ENCODE assay signal across 8 cellular contexts in genomic region chr16:66728117-66728787, GRCh38. TPM values are rescaled to one million over a fixed set of nuclear protein-coding genes. Genes with fewer than 3 reads are reported as not detected.
DNase-seq lines count a peak whose midpoint lies in the region; ATAC-seq, FAIRE-seq and TF ChIP-seq lines count a peak whose summit lies in the region.

No MANE protein-coding gene starts in this region.

- 24 to 27% (median 27%) methylated on average over 3 of the region's 3 CpGs for WGBS in ovary, 3 donors

- TF ChIP-seq EP300 in ovary (IDR thresholded peaks at IDR 0.05) = no peak

- H3K9me3 ChIP-seq in ovary = no peaks in the 10 kb centered on the region

- ATAC-seq in GM21526 (IDR thresholded peaks at IDR 0.05; ENCODE audit: low FRiP score, unreplicated experiment) (no peak), GM19397 (IDR thresholded peaks at IDR 0.05; ENCODE audit: unreplicated experiment) (no peak)

- no peaks in the 10 kb centered on the region for H3K4me1 ChIP-seq in ovary (ENCODE audit: insufficient read depth)

- peak overlapping the region in 1 of 2 donors; percentile 21 for H3K27ac ChIP-seq in ovary

- H3K27me3 ChIP-seq in ovary = no peaks in the 10 kb centered on the region

- FAIRE-seq in GM18507 (lab: Jason Lieb, UNC) = peak; percentile 78

- no peak for TF ChIP-seq POLR2A in ovary (IDR thresholded peaks at IDR 0.05)

- no peak overlapping the region for H3K4me3 ChIP-seq in WI38 (ENCODE audit: low read depth, low read length)
- no peak overlapping the region for H3K4me3 ChIP-seq in foreskin fibroblast (ENCODE audit: low read depth in 1 of 2, low read length in 2 of 2)
- H3K4me3 ChIP-seq in ovary = no peak overlapping the region

- peak; percentile 35; the same call in 1 of the 2 replicates for TF ChIP-seq CTCF in WI38 (IDR thresholded peaks at IDR 0.05; ENCODE audit: low read depth, low read length)
- peak; percentile 40 for TF ChIP-seq CTCF in foreskin fibroblast (IDR thresholded peaks at IDR 0.05; ENCODE audit: low read depth, low read length)
- TF ChIP-seq CTCF in ovary (IDR thresholded peaks at IDR 0.05) = peak in 2 of 3 donors; percentile 63 to 67

- intact Hi-C loops in ovary (cut with DNase I) = loop anchor here in 1 of 4 donors (10.0 kb wide), 1 partner anchor 137 kb away; no protein-coding TSS in a partner anchor

- H3K36me3 ChIP-seq in ovary = no peaks in the 10 kb centered on the region

- DNase-seq in AG20443 (ENCODE audit: low spot score) (peak; percentile 79), GM18507 (ENCODE audit: extremely low spot score, insufficient read length, low read depth) (no peak), NCI-H2029 treated with DMSO at 0.1 percent for 48 hours (lab: John Stamatoyannopoulos, UW) (peak; percentile 44), foreskin fibroblast (peak in 1 of 2 donors; percentile 74), ovary (peak in 3 of 5 donors; percentile 37 to 45 (median 44))

RNA-seq across cellular contexts. Expression of gene DYNC1LI2, which starts 23.2 kb away (rescaled TPM):
- 100 to 1,000 TPM in 3 of 7 donors, 10 to 100 TPM in 4; 71.3 to 116 (median 94.8) TPM for total RNA-seq in ovary
- 10 to 100 TPM; 44.3 to 91.3 TPM for polyA plus RNA-seq in ovary

RNA-seq across cellular contexts. Expression of gene CMTM4, which starts 31.7 kb away (rescaled TPM):
- 10 to 100 TPM; 12.2 to 47.1 (median 15.1) TPM for total RNA-seq in ovary
- polyA plus RNA-seq in ovary = 1 to 10 TPM; 5.4 to 9.2 TPM
